In genomic region chr16:58475220-58475619, GRCh38 we compare ENCODE assay signal across 28 cellular contexts. TPM values are rescaled to one million over a fixed set of nuclear protein-coding genes. Genes with fewer than 3 reads are reported as not detected.
A peak's percentile ranks its signal among the peaks of the same experiment; 100 is the strongest.
DNase-seq lines count a peak whose midpoint lies in the region; ATAC-seq, FAIRE-seq and TF ChIP-seq lines count a peak whose summit lies in the region.
"Had no signal": no experiment of that assay in that cellular context is flagged by ENCODE, and none has a peak within 500 bp of the region (broad histone marks: within the 10 kb centered on the region; RNA-seq: fewer than 3 reads in every experiment).

No MANE protein-coding gene starts in this region.

- peaks cover 18 to 90% (median 78%) of the 10 kb centered on the region in 12 donors for H3K4me1 ChIP-seq in heart left ventricle
- H3K4me1 ChIP-seq in right atrium auricular region: peaks cover 0 to 65% of the 10 kb centered on the region in 2 donors
- peaks cover 12 to 31% (median 24%) of the 10 kb centered on the region in 4 donors for H3K4me1 ChIP-seq in upper lobe of left lung
- H3K4me1 ChIP-seq: Caco-2 had no signal

- peak overlapping the region; percentile 62 to 99 (median 80) for H3K27ac ChIP-seq in heart left ventricle
- H3K27ac ChIP-seq in right atrium auricular region: peak overlapping the region; percentile 38 to 52
- peak overlapping the region; percentile 63 to 87 (median 78) for H3K27ac ChIP-seq in upper lobe of left lung
- H3K27ac ChIP-seq: 22Rv1, BLaER1, SK-N-MC had no signal

- H3K27me3 Mint-ChIP-seq in nephron progenitor cell (ENCODE audit: low read depth, poor library complexity) (peaks cover 42% of the 10 kb centered on the region), immature natural killer cell (ENCODE audit: low read depth in 3 of 3) (peaks cover 2 to 8% (median 7%) of the 10 kb centered on the region in 3 donors)

- FAIRE-seq in GM12891 (lab: Jason Lieb, UNC): no peak
- FAIRE-seq: GM12878, GM18507, GM19239 had no signal

- peak in 2 of 4 donors; percentile 62 to 65 for TF ChIP-seq EP300 in upper lobe of left lung (IDR thresholded peaks at IDR 0.05)

- peak in 1 of 2 donors; percentile 30 for TF ChIP-seq POLR2A in heart left ventricle (IDR thresholded peaks at IDR 0.05)
- no peak for TF ChIP-seq POLR2A in upper lobe of left lung (IDR thresholded peaks at IDR 0.05)
- TF ChIP-seq POLR2A in GM12891 (IDR thresholded peaks at IDR 0.05; ENCODE audit: low read depth, low read length): no peak

- intact Hi-C loops in heart left ventricle (cut with DNase I): no loop called here
- intact Hi-C loops in Right ventricle myocardium superior (cut with DNase I): no loop called here

- no peaks in the 10 kb centered on the region for H3K27me3 ChIP-seq in heart left ventricle
- no peaks in the 10 kb centered on the region for H3K27me3 ChIP-seq in right atrium auricular region
- H3K27me3 ChIP-seq in upper lobe of left lung: peaks cover 0 to 2% (median 0%) of the 10 kb centered on the region in 4 donors
- H3K27me3 ChIP-seq: BLaER1 had no signal

- no peak for TF ChIP-seq CTCF in heart left ventricle (IDR thresholded peaks at IDR 0.05)
- TF ChIP-seq CTCF in right atrium auricular region (IDR thresholded peaks at IDR 0.05): no peak
- no peak for TF ChIP-seq CTCF in nephron progenitor cell (IDR thresholded peaks at IDR 0.05)
- TF ChIP-seq CTCF in upper lobe of left lung (IDR thresholded peaks at IDR 0.05): no peak

- ATAC-seq in heart left ventricle (peak in 2 of 4 donors; percentile 19 to 70), Right ventricle myocardium superior (ENCODE audit: poor library complexity) (no peak), upper lobe of left lung (ENCODE audit: low FRiP score in 2 of 2) (no peak)
- ATAC-seq: GM12878, HCT116 had no signal

- peaks cover 0 to 5% (median 0%) of the 10 kb centered on the region in 9 donors for H3K36me3 ChIP-seq in heart left ventricle
- H3K36me3 ChIP-seq in right atrium auricular region: no peaks in the 10 kb centered on the region
- no peaks in the 10 kb centered on the region for H3K36me3 ChIP-seq in upper lobe of left lung
- H3K36me3 ChIP-seq: BLaER1 had no signal

- no peaks in the 10 kb centered on the region for H3K9me3 ChIP-seq in heart left ventricle
- H3K9me3 ChIP-seq in right atrium auricular region: no peaks in the 10 kb centered on the region
- H3K9me3 ChIP-seq in upper lobe of left lung: no peaks in the 10 kb centered on the region
- H3K9me3 ChIP-seq: BLaER1, Caco-2 had no signal

- H3K4me3 Mint-ChIP-seq in nephron progenitor cell (no peak overlapping the region), immature natural killer cell (no peak overlapping the region)
- H3K4me3 Mint-ChIP-seq: CD4-positive, alpha-beta memory T cell had no signal

- 23 to 28% (median 27%) methylated on average over 4 of the region's 4 CpGs for WGBS in heart left ventricle, 4 donors
- WGBS in upper lobe of left lung, 2 donors: 23 to 45% methylated on average over 4 of the region's 4 CpGs

- H3K4me3 ChIP-seq in heart left ventricle: no peak overlapping the region
- no peak overlapping the region for H3K4me3 ChIP-seq in right atrium auricular region
- no peak overlapping the region for H3K4me3 ChIP-seq in upper lobe of left lung
- H3K4me3 ChIP-seq: BLaER1, GM12878, SK-N-MC had no signal

- H3K36me3 Mint-ChIP-seq in nephron progenitor cell (ENCODE audit: low read depth): no peaks in the 10 kb centered on the region
- H3K36me3 Mint-ChIP-seq in immature natural killer cell: peaks cover 0 to 5% (median 0%) of the 10 kb centered on the region in 3 donors
- H3K36me3 Mint-ChIP-seq: CD4-positive, alpha-beta memory T cell; IgD-negative memory B cell had no signal

- H3K27ac Mint-ChIP-seq in nephron progenitor cell (peak overlapping the region; percentile 48), immature natural killer cell (no peak overlapping the region)
- H3K27ac Mint-ChIP-seq: CD4-positive, alpha-beta memory T cell; IgD-negative memory B cell had no signal

- H3K9me3 Mint-ChIP-seq in nephron progenitor cell: no peaks in the 10 kb centered on the region
- H3K9me3 Mint-ChIP-seq in immature natural killer cell: no peaks in the 10 kb centered on the region

- peaks cover 6% of the 10 kb centered on the region for H3K4me1 Mint-ChIP-seq in nephron progenitor cell
- H3K4me1 Mint-ChIP-seq in immature natural killer cell: peaks cover 40% of the 10 kb centered on the region in 2 donors
- H3K4me1 Mint-ChIP-seq: CD4-positive, alpha-beta memory T cell; IgD-negative memory B cell had no signal

- DNase-seq in heart left ventricle (peak in 1 of 5 donors; percentile 25), Right ventricle myocardium superior (no peak), right atrium auricular region (ENCODE audit: low spot score) (no peak), nephron progenitor cell (no peak), upper lobe of left lung (no peak), immature natural killer cell (no peak), GM12891 (ENCODE audit: insufficient read length, low spot score) (no peak), GM19238 (ENCODE audit: insufficient read length, low spot score) (no peak)
- DNase-seq: ACHN; Caco-2; CD4-positive, alpha-beta memory T cell; DMS 273 treated with DMSO at 0.1 percent for 48 hours; DND-41; GOT3; NCI-H1417; NCI-H1694 treated with DMSO at 0.1 percent for 48 hours; NCI-H2081 treated with DMSO at 0.1 percent for 48 hours; NCI-H2171 treated with DMSO at 0.1 percent for 48 hours; NCI-H524 treated with DMSO at 0.1 percent for 48 hours; SHP77 treated with DMSO at 0.1 percent for 48 hours had no signal

TF ChIP-seq in GM12891, 5 proteins besides CTCF, POLR2A, EP300 and RAD21:
- TF ChIP-seq SPI1 (IDR thresholded peaks at IDR 0.05; ENCODE audit: low read depth, low read length): no peak
- TF ChIP-seq PAX5 (IDR thresholded peaks at IDR 0.05; ENCODE audit: insufficient read depth, low read length, severe bottlenecking): no peak
- no peak for TF ChIP-seq POU2F2 (IDR thresholded peaks at IDR 0.05; ENCODE audit: low read depth, low read length)
- no peak for TF ChIP-seq TAF1 (IDR thresholded peaks at IDR 0.05; ENCODE audit: low read depth, low read length)
- no peak for TF ChIP-seq POLR2AphosphoS5 (IDR thresholded peaks at IDR 0.05; ENCODE audit: low read depth, low read length)
TF ChIP-seq in GM12891: peak in this region for 0.

RNA-seq across cellular contexts. Expression of gene NDRG4, which starts 24.7 kb away (rescaled TPM):
- total RNA-seq in heart left ventricle (1,000 to 10,000 TPM in 3 of 9 donors, 100 to 1,000 TPM in 6; 294 to 1,429 (median 742) TPM), Right ventricle myocardium superior (290 TPM), right atrium auricular region (100 to 1,000 TPM; 163 to 238 TPM), upper lobe of left lung (10 to 100 TPM; 25.1 to 81.0 (median 30.5) TPM)
- polyA plus RNA-seq in heart left ventricle (100 to 1,000 TPM; 505 to 873 TPM), immature natural killer cell (under 1 TPM in 1 of 3 donors, not detected in 2; 0.18 TPM)
- 0.58 TPM for polyA plus RNA-seq in GM12891 (2012; ENCODE audit: low read depth, missing spikeins)

RNA-seq across cellular contexts. Expression of gene SETD6, which starts 40.1 kb away (rescaled TPM):
- total RNA-seq in heart left ventricle (10 to 100 TPM; 10.1 to 18.0 (median 14.3) TPM), Right ventricle myocardium superior (14.4 TPM), right atrium auricular region (10 to 100 TPM; 11.9 to 12.9 TPM), upper lobe of left lung (10 to 100 TPM; 17.3 to 78.6 (median 31.7) TPM)
- polyA plus RNA-seq in heart left ventricle (10 to 100 TPM; 13.2 to 14.9 TPM), immature natural killer cell (10 to 100 TPM in 1 of 3 donors, 1 to 10 TPM in 2; 4.5 to 11.9 (median 5.9) TPM)
- polyA plus RNA-seq in GM12891 (2012; ENCODE audit: low read depth, missing spikeins): 10.9 TPM
